8 cellular contexts compared by ENCODE assay signal in the genomic region with DNA sequence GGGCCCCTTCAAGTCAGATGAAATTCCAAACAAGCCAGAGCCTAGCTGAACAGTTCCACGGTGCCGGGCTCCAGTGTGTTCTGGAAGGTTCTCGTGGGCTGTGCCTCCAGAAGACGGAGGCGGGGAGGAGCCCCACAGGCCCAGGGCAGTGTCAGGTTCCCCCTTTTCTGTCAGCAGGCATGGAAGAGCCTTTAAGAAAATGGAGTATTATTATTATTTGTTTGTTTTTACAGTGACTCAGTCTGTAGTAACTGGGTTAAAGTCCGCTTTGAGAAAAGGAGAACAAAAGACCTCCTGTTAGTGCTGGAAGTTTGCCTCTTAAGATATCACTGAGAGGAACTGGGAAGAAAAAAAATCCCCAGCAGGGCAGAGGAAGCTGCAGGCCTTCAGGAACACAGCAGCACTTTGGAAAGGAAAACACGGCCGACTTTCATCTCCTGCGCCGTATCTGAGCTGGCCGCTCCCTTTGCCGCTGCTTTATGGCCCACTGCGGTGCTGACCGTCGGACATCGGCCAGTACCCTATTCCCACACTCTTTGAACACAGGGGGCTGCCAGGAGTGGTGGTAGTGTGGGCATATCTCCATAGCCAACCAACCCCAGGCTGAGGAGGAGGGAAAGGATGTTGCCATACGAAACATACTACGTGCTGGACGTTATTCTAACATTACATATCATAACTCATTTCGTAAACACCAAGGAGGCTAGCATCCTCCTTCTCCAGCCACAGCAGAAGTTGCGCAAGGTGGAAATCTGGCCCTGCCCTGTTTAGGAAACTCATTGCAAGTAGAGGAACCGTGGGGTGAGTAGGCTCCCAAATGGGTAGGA.
DNase-seq lines count a peak whose midpoint lies in the region; ATAC-seq and TF ChIP-seq lines count a peak whose summit lies in the region.

No MANE protein-coding gene starts in this region.

- H3K27me3 ChIP-seq in breast epithelium (no peaks in the 10 kb centered on the region), layer of hippocampus (ENCODE audit: control insufficient read depth, insufficient read depth, low read length) (no peaks in the 10 kb centered on the region), stomach smooth muscle (ENCODE audit: control insufficient read depth in 1 of 2, insufficient read depth in 2 of 2, low read length in 2 of 2) (no peaks in the 10 kb centered on the region)

- no peaks in the 10 kb centered on the region for H3K9me3 Mint-ChIP-seq in activated CD8-positive, alpha-beta T cell treated with anti-CD3 and anti-CD28 coated beads for 36 hours

- H3K4me3 ChIP-seq in breast epithelium (peak overlapping the region in 2 of 3 donors; percentile 3 to 40), stomach smooth muscle (ENCODE audit: low read length in 2 of 2) (no peak overlapping the region)

- no peak overlapping the region for H3K27ac Mint-ChIP-seq in activated CD8-positive, alpha-beta T cell treated with anti-CD3 and anti-CD28 coated beads for 36 hours

- H3K9ac ChIP-seq in stomach smooth muscle (ENCODE audit: low read length in 2 of 2), result peak overlapping the region; percentile 5 to 55

- H3K36me3 ChIP-seq in breast epithelium (no peaks in the 10 kb centered on the region), stomach smooth muscle (ENCODE audit: control insufficient read depth in 2 of 2, insufficient read depth in 2 of 2, low read length in 2 of 2) (no peaks in the 10 kb centered on the region)

- TF ChIP-seq RAD21 in Ishikawa (IDR thresholded peaks at IDR 0.05; ENCODE audit: low read depth), result no peak

- H3K9me3 ChIP-seq in breast epithelium (no peaks in the 10 kb centered on the region), stomach smooth muscle (ENCODE audit: control insufficient read depth in 2 of 2, low read length in 2 of 2) (no peaks in the 10 kb centered on the region)

- intact Hi-C loops in breast epithelium (cut with DNase I; ENCODE audit: low total_unique reads), result no loop called here
- intact Hi-C loops in activated CD8-positive, alpha-beta T cell treated with anti-CD3 and anti-CD28 coated beads for 36 hours (cut with micrococcal nuclease), result no loop called here

- POLR2A ChIA-PET in activated CD8-positive, alpha-beta T cell treated with anti-CD3 and anti-CD28 coated beads for 36 hours (lab: Charles Lee), result no interaction called here

- H3K27me3 Mint-ChIP-seq in activated CD8-positive, alpha-beta T cell treated with anti-CD3 and anti-CD28 coated beads for 36 hours, result no peaks in the 10 kb centered on the region

- ATAC-seq in activated CD8-positive, alpha-beta T cell treated with anti-CD3 and anti-CD28 coated beads for 36 hours, result no peak

- no peak for TF ChIP-seq POLR2A in breast epithelium (IDR thresholded peaks at IDR 0.05)

- peak in 1 of 2 donors; percentile 62 for DNase-seq in breast epithelium (ENCODE audit: low spot score in 2 of 2)
- no peak for DNase-seq in middle frontal gyrus (ENCODE audit: extremely low spot score, low spot score)
- no peak for DNase-seq in NCI-H187 (lab: John Stamatoyannopoulos, UW)
- no peak for DNase-seq in RPMI8226
- no peak for DNase-seq in activated CD8-positive, alpha-beta T cell treated with anti-CD3 and anti-CD28 coated beads for 36 hours

- H3K27ac ChIP-seq in breast epithelium (peak overlapping the region; percentile 89 to 97), layer of hippocampus (ENCODE audit: low read depth, low read length) (peak overlapping the region; percentile 89), stomach smooth muscle (ENCODE audit: low read length) (peak overlapping the region; percentile 55)

- no peaks in the 10 kb centered on the region for H3K36me3 Mint-ChIP-seq in activated CD8-positive, alpha-beta T cell treated with anti-CD3 and anti-CD28 coated beads for 36 hours (ENCODE audit: low read depth)

- no peak for TF ChIP-seq EP300 in Ishikawa (IDR thresholded peaks at IDR 0.05; ENCODE audit: borderline replicate concordance)

- no peak for TF ChIP-seq CTCF in breast epithelium (IDR thresholded peaks at IDR 0.05)
- no peak for TF ChIP-seq CTCF in activated CD8-positive, alpha-beta T cell treated with anti-CD3 and anti-CD28 coated beads for 36 hours (IDR thresholded peaks at IDR 0.05)

- CTCF ChIA-PET in activated CD8-positive, alpha-beta T cell treated with anti-CD3 and anti-CD28 coated beads for 36 hours (lab: Charles Lee), result no interaction called here

- H3K4me1 ChIP-seq in breast epithelium, result peaks cover 2 to 10% of the 10 kb centered on the region in 2 donors
- H3K4me1 ChIP-seq in stomach smooth muscle (ENCODE audit: control insufficient read depth, insufficient read depth, low read length), result peaks cover 19% of the 10 kb centered on the region

- no peak overlapping the region for H3K4me3 Mint-ChIP-seq in activated CD8-positive, alpha-beta T cell treated with anti-CD3 and anti-CD28 coated beads for 36 hours

- peaks cover 7% of the 10 kb centered on the region for H3K4me1 Mint-ChIP-seq in activated CD8-positive, alpha-beta T cell treated with anti-CD3 and anti-CD28 coated beads for 36 hours (ENCODE audit: low read depth)

TF ChIP-seq in Ishikawa, 13 proteins besides CTCF, POLR2A, EP300 and RAD21:
- TF ChIP-seq, protein P1, sequence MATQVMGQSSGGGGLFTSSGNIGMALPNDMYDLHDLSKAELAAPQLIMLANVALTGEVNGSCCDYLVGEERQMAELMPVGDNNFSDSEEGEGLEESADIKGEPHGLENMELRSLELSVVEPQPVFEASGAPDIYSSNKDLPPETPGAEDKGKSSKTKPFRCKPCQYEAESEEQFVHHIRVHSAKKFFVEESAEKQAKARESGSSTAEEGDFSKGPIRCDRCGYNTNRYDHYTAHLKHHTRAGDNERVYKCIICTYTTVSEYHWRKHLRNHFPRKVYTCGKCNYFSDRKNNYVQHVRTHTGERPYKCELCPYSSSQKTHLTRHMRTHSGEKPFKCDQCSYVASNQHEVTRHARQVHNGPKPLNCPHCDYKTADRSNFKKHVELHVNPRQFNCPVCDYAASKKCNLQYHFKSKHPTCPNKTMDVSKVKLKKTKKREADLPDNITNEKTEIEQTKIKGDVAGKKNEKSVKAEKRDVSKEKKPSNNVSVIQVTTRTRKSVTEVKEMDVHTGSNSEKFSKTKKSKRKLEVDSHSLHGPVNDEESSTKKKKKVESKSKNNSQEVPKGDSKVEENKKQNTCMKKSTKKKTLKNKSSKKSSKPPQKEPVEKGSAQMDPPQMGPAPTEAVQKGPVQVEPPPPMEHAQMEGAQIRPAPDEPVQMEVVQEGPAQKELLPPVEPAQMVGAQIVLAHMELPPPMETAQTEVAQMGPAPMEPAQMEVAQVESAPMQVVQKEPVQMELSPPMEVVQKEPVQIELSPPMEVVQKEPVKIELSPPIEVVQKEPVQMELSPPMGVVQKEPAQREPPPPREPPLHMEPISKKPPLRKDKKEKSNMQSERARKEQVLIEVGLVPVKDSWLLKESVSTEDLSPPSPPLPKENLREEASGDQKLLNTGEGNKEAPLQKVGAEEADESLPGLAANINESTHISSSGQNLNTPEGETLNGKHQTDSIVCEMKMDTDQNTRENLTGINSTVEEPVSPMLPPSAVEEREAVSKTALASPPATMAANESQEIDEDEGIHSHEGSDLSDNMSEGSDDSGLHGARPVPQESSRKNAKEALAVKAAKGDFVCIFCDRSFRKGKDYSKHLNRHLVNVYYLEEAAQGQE (IDR thresholded peaks at IDR 0.05; ENCODE audit: low read depth), result no peak
- peak; percentile 68 for TF ChIP-seq CEBPB (IDR thresholded peaks at IDR 0.05)
TF ChIP-seq in Ishikawa: peak in this region for 1.

Comparison
In these comparisons a context has a peak if more than half of its experiments do, and no peak if none do; other contexts are left out.
1. H3K4me3 ChIP-seq: peak in breast epithelium (2 of 3); none in stomach smooth muscle (0 of 2).
2. Peak in every context shown above with its lines, with median percentiles within 50 percentile points of each other: H3K27ac ChIP-seq.